ENCODE assay signal across 8 cellular contexts in the genomic region with DNA sequence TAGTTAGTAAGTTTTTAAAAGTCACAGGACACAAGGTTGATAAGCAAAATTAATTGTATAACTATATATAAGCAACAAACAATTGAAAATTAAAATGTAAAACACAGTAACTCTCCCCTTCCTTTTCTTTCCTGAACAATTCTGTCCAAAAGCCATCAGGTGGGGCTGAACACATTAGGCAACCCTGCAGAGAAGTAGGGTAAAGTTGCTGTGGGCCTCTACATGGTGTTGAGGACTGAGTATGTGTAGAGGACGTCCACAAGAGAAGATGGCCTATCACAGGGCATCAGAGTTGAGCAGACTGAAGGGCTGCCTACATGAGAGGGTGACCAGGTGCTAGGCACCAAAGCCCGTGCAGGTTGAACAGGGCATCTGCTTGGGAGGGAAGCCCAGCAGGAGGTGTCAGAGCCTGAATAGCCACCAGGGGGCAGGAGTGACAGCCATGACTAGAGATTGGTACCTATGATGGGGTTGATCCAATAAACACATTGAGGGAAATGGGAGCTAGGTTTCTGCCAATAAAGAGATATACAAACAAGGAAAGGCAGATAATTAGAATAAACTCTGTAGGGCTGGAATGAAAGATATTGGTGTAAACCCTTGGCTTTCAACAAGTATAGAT.
DNase-seq lines count a peak whose midpoint lies in the region; ATAC-seq, FAIRE-seq and TF ChIP-seq lines count a peak whose summit lies in the region.

No MANE protein-coding gene starts in this region.

- H3K27ac Mint-ChIP-seq in activated T-helper 1 cell treated with anti-CD3 and anti-CD28 coated beads, Interleukin-12 subunit alpha, Interleukin-12 subunit beta, Interleukin-2, Interleukin-4 antibody, amounts not matched to agents 30 ng/mL and 10 ng/mL and 1 ng/mL, durations not matched to agents 14 hours and 24 hours and 36 hours, result no peak overlapping the region
- no peak overlapping the region for H3K27ac Mint-ChIP-seq in stimulated activated effector memory CD8-positive, alpha-beta T cell treated with anti-CD3 and anti-CD28 coated beads, Interleukin-12 subunit alpha, Interleukin-12 subunit beta, amount 100 ng/mL, for 72 hours

- no peaks in the 10 kb centered on the region for H3K36me3 Mint-ChIP-seq in activated T-helper 1 cell treated with anti-CD3 and anti-CD28 coated beads, Interleukin-12 subunit alpha, Interleukin-12 subunit beta, Interleukin-2, Interleukin-4 antibody, amounts not matched to agents 30 ng/mL and 10 ng/mL and 1 ng/mL, durations not matched to agents 14 hours and 24 hours and 36 hours (ENCODE audit: low read depth)
- H3K36me3 Mint-ChIP-seq in stimulated activated effector memory CD8-positive, alpha-beta T cell treated with anti-CD3 and anti-CD28 coated beads, Interleukin-12 subunit alpha, Interleukin-12 subunit beta, amount 100 ng/mL, for 72 hours, result no peaks in the 10 kb centered on the region

- no peaks in the 10 kb centered on the region for H3K79me2 ChIP-seq in PC-3 (ENCODE audit: low read length)

- no peak for FAIRE-seq in kidney (lab: Jason Lieb, UNC)

- H3K9ac ChIP-seq in PC-3 (ENCODE audit: low read length), result no peak overlapping the region
- no peak overlapping the region for H3K9ac ChIP-seq in kidney (ENCODE audit: low read length in 2 of 2)

- intact Hi-C loops in PC-3 (cut with micrococcal nuclease), result no loop called here
- intact Hi-C loops in activated T-helper 1 cell treated with anti-CD3 and anti-CD28 coated beads, Interleukin-12 subunit alpha, Interleukin-12 subunit beta, Interleukin-2, Interleukin-4 antibody, amounts not matched to agents 30 ng/mL and 10 ng/mL and 1 ng/mL, durations not matched to agents 14 hours and 24 hours and 36 hours (cut with micrococcal nuclease), result no loop called here
- intact Hi-C loops in kidney (cut with DNase I), result no loop called here

- ATAC-seq in PC-3, result no peak
- ATAC-seq in stimulated activated effector memory CD8-positive, alpha-beta T cell treated with anti-CD3 and anti-CD28 coated beads, Interleukin-12 subunit alpha, Interleukin-12 subunit beta, amount 100 ng/mL, for 72 hours, result peak; percentile 72

- no peaks in the 10 kb centered on the region for H3K9me3 Mint-ChIP-seq in activated T-helper 1 cell treated with anti-CD3 and anti-CD28 coated beads, Interleukin-12 subunit alpha, Interleukin-12 subunit beta, Interleukin-2, Interleukin-4 antibody, amounts not matched to agents 30 ng/mL and 10 ng/mL and 1 ng/mL, durations not matched to agents 14 hours and 24 hours and 36 hours
- H3K9me3 Mint-ChIP-seq in stimulated activated effector memory CD8-positive, alpha-beta T cell treated with anti-CD3 and anti-CD28 coated beads, Interleukin-12 subunit alpha, Interleukin-12 subunit beta, amount 100 ng/mL, for 72 hours, result no peaks in the 10 kb centered on the region

- no TSS peak for BruUV-seq in PC-3 (replicated peaks; lab: Mats Ljungman, UMichigan)

- no peaks in the 10 kb centered on the region for H4K20me1 ChIP-seq in PC-3 (ENCODE audit: low read length)

- no peaks in the 10 kb centered on the region for H3K4me1 ChIP-seq in HAP-1
- no peaks in the 10 kb centered on the region for H3K4me1 ChIP-seq in PC-3 (ENCODE audit: insufficient read depth, low read length)
- no peaks in the 10 kb centered on the region for H3K4me1 ChIP-seq in kidney (ENCODE audit: control insufficient read depth in 1 of 2, insufficient read depth in 1 of 2, low read depth in 1 of 2, low read length in 2 of 2)

- no peaks in the 10 kb centered on the region for H3K9me2 ChIP-seq in PC-3 (replicated peaks; ENCODE audit: low read length)

- no peaks in the 10 kb centered on the region for H3K9me3 ChIP-seq in HAP-1
- no peaks in the 10 kb centered on the region for H3K9me3 ChIP-seq in PC-3 (ENCODE audit: low read length)
- H3K9me3 ChIP-seq in kidney (ENCODE audit: control insufficient read depth in 1 of 2, low read length in 2 of 2), result peaks cover 0 to 14% of the 10 kb centered on the region in 2 donors

- peaks cover 15% of the 10 kb centered on the region for H3K27me3 Mint-ChIP-seq in activated T-helper 1 cell treated with anti-CD3 and anti-CD28 coated beads, Interleukin-12 subunit alpha, Interleukin-12 subunit beta, Interleukin-2, Interleukin-4 antibody, amounts not matched to agents 30 ng/mL and 10 ng/mL and 1 ng/mL, durations not matched to agents 14 hours and 24 hours and 36 hours (ENCODE audit: insufficient read depth)

- no peaks in the 10 kb centered on the region for H3F3A ChIP-seq in PC-3 (ENCODE audit: low read length, unreplicated experiment)

- H3K4me3 ChIP-seq in HAP-1 (no peak overlapping the region), PC-3 (ENCODE audit: low read length) (no peak overlapping the region), kidney (ENCODE audit: low read length in 2 of 2) (no peak overlapping the region)

- DNase-seq in CMK (ENCODE audit: low read depth), result peak; percentile 24
- peak; percentile 6 to 50 for DNase-seq in HAP-1 (ENCODE audit: low spot score in 2 of 2)
- DNase-seq in PC-3, result peak; percentile 3
- DNase-seq in activated T-helper 1 cell treated with anti-CD3 and anti-CD28 coated beads, Interleukin-12 subunit alpha, Interleukin-12 subunit beta, Interleukin-2, Interleukin-4 antibody, amounts not matched to agents 30 ng/mL and 10 ng/mL and 1 ng/mL, durations not matched to agents 14 hours and 24 hours and 36 hours (ENCODE audit: low spot score), result peak; percentile 30
- DNase-seq in kidney, result no peak
- DNase-seq in stimulated activated effector memory CD8-positive, alpha-beta T cell treated with anti-CD3 and anti-CD28 coated beads, Interleukin-12 subunit alpha, Interleukin-12 subunit beta, amount 100 ng/mL, for 72 hours (ENCODE audit: low spot score in 2 of 2), result peak; percentile 37 to 69
- DNase-seq in G401 (ENCODE audit: low spot score), result no peak
- DNase-seq in C1 segment of cervical spinal cord (lab: John Stamatoyannopoulos, UW), result no peak

- POLR2A ChIA-PET in PC-3 (lab: Charles Lee; ENCODE audit: unreplicated experiment), result no interaction called here

- no peaks in the 10 kb centered on the region for H3K36me3 ChIP-seq in HAP-1 (replicated peaks)
- no peaks in the 10 kb centered on the region for H3K36me3 ChIP-seq in PC-3 (ENCODE audit: low read depth, low read length)
- no peaks in the 10 kb centered on the region for H3K36me3 ChIP-seq in kidney (ENCODE audit: control insufficient read depth in 1 of 2, insufficient read depth in 2 of 2, low read length in 2 of 2)

- H3K4me1 Mint-ChIP-seq in activated T-helper 1 cell treated with anti-CD3 and anti-CD28 coated beads, Interleukin-12 subunit alpha, Interleukin-12 subunit beta, Interleukin-2, Interleukin-4 antibody, amounts not matched to agents 30 ng/mL and 10 ng/mL and 1 ng/mL, durations not matched to agents 14 hours and 24 hours and 36 hours (ENCODE audit: low read depth), result no peaks in the 10 kb centered on the region
- H3K4me1 Mint-ChIP-seq in stimulated activated effector memory CD8-positive, alpha-beta T cell treated with anti-CD3 and anti-CD28 coated beads, Interleukin-12 subunit alpha, Interleukin-12 subunit beta, amount 100 ng/mL, for 72 hours, result no peaks in the 10 kb centered on the region

- peak; percentile 31; the same call in 1 of the 2 replicates for TF ChIP-seq CTCF in PC-3 (conservative IDR thresholded peaks at IDR 0.05; ENCODE audit: low read depth, low read length)
- peak; percentile 23 for TF ChIP-seq CTCF in kidney (IDR thresholded peaks at IDR 0.05; ENCODE audit: borderline replicate concordance, extremely low read depth, insufficient read depth)

- no peak overlapping the region for H3K4me2 ChIP-seq in PC-3 (ENCODE audit: low read length)

- H3K27ac ChIP-seq in PC-3 (ENCODE audit: low read length), result no peak overlapping the region
- H3K27ac ChIP-seq in kidney (ENCODE audit: low read depth in 2 of 2, low read length in 2 of 2), result no peak overlapping the region

- H3K27me3 ChIP-seq in HAP-1 (ENCODE audit: low read depth) (no peaks in the 10 kb centered on the region), PC-3 (ENCODE audit: low read length) (no peaks in the 10 kb centered on the region)

- CTCF ChIA-PET in PC-3 (lab: Charles Lee), result no interaction called here

- H2AFZ ChIP-seq in PC-3 (ENCODE audit: low read length), result no peak overlapping the region

- in situ Hi-C loops in HAP-1 (cut with MboI; ENCODE audit: low sequenced_read_pairs), result no loop called here
- in situ Hi-C loops in G401 (cut with HindIII; ENCODE audit: low sequenced_read_pairs), result no loop called here

- no peak overlapping the region for H3K4me3 Mint-ChIP-seq in activated T-helper 1 cell treated with anti-CD3 and anti-CD28 coated beads, Interleukin-12 subunit alpha, Interleukin-12 subunit beta, Interleukin-2, Interleukin-4 antibody, amounts not matched to agents 30 ng/mL and 10 ng/mL and 1 ng/mL, durations not matched to agents 14 hours and 24 hours and 36 hours
- no peak overlapping the region for H3K4me3 Mint-ChIP-seq in stimulated activated effector memory CD8-positive, alpha-beta T cell treated with anti-CD3 and anti-CD28 coated beads, Interleukin-12 subunit alpha, Interleukin-12 subunit beta, amount 100 ng/mL, for 72 hours

Comparison
In these comparisons a context has a peak if more than half of its experiments do, and no peak if none do; other contexts are left out.
1. DNase-seq: peak in CMK (single experiment), HAP-1 (2 of 2), PC-3 (single experiment), activated T-helper 1 cell treated with anti-CD3 and anti-CD28 coated beads, Interleukin-12 subunit alpha, Interleukin-12 subunit beta, Interleukin-2, Interleukin-4 antibody, amounts not matched to agents 30 ng/mL and 10 ng/mL and 1 ng/mL, durations not matched to agents 14 hours and 24 hours and 36 hours (single experiment) and stimulated activated effector memory CD8-positive, alpha-beta T cell treated with anti-CD3 and anti-CD28 coated beads, Interleukin-12 subunit alpha, Interleukin-12 subunit beta, amount 100 ng/mL, for 72 hours (2 of 2); none in kidney (single experiment), G401 (single experiment) and C1 segment of cervical spinal cord (0 of 14).